Comparison of ENCODE assay signal across 25 cellular contexts in the genomic region with DNA sequence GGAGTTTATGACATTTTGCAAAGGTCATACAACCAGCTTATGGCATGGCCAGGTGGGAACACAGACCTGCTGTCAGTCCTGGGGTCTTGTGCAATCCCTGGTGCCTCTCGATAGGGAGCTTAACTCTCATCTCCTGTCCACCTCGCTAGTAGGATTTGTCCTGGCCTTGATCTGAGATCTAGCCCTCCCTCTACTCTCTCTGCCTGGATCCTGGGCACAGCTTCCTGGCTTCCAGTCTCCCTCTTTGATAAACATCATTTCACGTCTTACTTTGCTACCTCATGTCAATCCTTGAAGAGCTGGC. TPM values are rescaled to one million over a fixed set of nuclear protein-coding genes. Genes with fewer than 3 reads are reported as not detected.
"Had no signal": no experiment of that assay in that cellular context is flagged by ENCODE, and none has a peak within 500 bp of the region (broad histone marks: within the 10 kb centered on the region; RNA-seq: fewer than 3 reads in every experiment).

No MANE protein-coding gene starts in this region.

- H3K4me1 Mint-ChIP-seq: naive thymus-derived CD8-positive, alpha-beta T cell; nephron progenitor cell; stimulated activated memory B cell treated with anti-CD40 and anti-IgM and Interleukin-4, amounts not matched to agents 10 μg/mL and 1 μg/mL and 100 μg/mL, for 72 hours had no signal

- H3K9me3 Mint-ChIP-seq: type B pancreatic cell had no signal

- DNase-seq: dorsolateral prefrontal cortex; effector CD4-positive, alpha-beta T cell; foreskin fibroblast; gastrocnemius medialis; head of caudate nucleus; left ventricle myocardium superior; lower lobe of right lung; naive thymus-derived CD8-positive, alpha-beta T cell; nephron progenitor cell; nucleus accumbens; sigmoid colon; stimulated activated CD4-positive, alpha-beta T cell treated with anti-CD3 and anti-CD28 coated beads, Interleukin-4, amount 100 ng/mL, for 4 hours; stimulated activated naive CD8-positive, alpha-beta T cell treated with anti-CD3 and anti-CD28 coated beads, Interleukin-15, Interleukin-2, amounts not matched to agents 100 U/mL and 50 U/mL, for 24 hours; substantia nigra; testis; tibial artery had no signal

- H3K27me3 ChIP-seq: gastrocnemius medialis, right atrium auricular region, sigmoid colon, testis, tibial artery had no signal

- H3K4me1 ChIP-seq: gastrocnemius medialis, lower lobe of right lung, right atrium auricular region, sigmoid colon, testis, tibial artery had no signal

- H3K27ac ChIP-seq: dorsolateral prefrontal cortex, gastrocnemius medialis, lower lobe of right lung, right atrium auricular region, sigmoid colon, testis, tibial artery had no signal

- H3K36me3 ChIP-seq: gastrocnemius medialis, lower lobe of right lung, prostate gland, right atrium auricular region, sigmoid colon, tibial artery had no signal

- H3K9me3 ChIP-seq: gastrocnemius medialis, lower lobe of right lung, prostate gland, right atrium auricular region, sigmoid colon, testis had no signal

- H3K27ac Mint-ChIP-seq: naive thymus-derived CD8-positive, alpha-beta T cell; nephron progenitor cell; stimulated activated memory B cell treated with anti-CD40 and anti-IgM and Interleukin-4, amounts not matched to agents 10 μg/mL and 1 μg/mL and 100 μg/mL, for 72 hours; type B pancreatic cell had no signal

- H3K4me3 ChIP-seq: dorsolateral prefrontal cortex, gastrocnemius medialis, lower lobe of right lung, prostate gland, right atrium auricular region, sigmoid colon, testis, tibial artery had no signal

- H3K4me3 Mint-ChIP-seq: naive thymus-derived CD8-positive, alpha-beta T cell; nephron progenitor cell; stimulated activated memory B cell treated with anti-CD40 and anti-IgM and Interleukin-4, amounts not matched to agents 10 μg/mL and 1 μg/mL and 100 μg/mL, for 72 hours; type B pancreatic cell had no signal

- H3K36me3 Mint-ChIP-seq: stimulated activated memory B cell treated with anti-CD40 and anti-IgM and Interleukin-4, amounts not matched to agents 10 μg/mL and 1 μg/mL and 100 μg/mL, for 72 hours; type B pancreatic cell had no signal

RNA-seq across cellular contexts. Expression of gene GALR1, which starts 13.8 kb away (rescaled TPM):
- total RNA-seq: gastrocnemius medialis; glomerular endothelial cell; kidney epithelial cell; left ventricle myocardium superior; lower lobe of right lung; myocyte; naive thymus-derived CD8-positive, alpha-beta T cell; osteocyte; skeletal muscle tissue had no signal
- polyA plus RNA-seq: naive thymus-derived CD8-positive, alpha-beta T cell had no signal
